In the genomic region with DNA sequence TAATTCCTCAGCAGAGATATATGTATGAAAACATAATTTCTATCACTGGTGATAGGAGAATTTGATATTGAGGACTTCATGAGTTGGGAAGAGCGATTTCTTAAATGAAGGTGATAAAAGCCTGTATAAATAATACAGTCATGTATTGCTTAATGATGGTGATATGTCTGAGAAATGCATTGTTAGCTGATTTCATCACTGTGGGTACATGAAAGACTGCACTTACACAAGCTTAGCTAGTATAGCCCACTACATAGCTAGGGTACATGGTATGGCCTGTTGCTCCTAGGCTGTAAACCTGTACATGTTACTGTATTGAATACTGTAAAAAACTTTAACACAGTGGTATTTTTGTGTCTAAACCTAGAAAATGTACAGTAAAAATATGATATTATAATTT, we compare ENCODE assay signal across 23 cellular contexts.
DNase-seq lines count a peak whose midpoint lies in the region; ATAC-seq, FAIRE-seq and TF ChIP-seq lines count a peak whose summit lies in the region.
"Had no signal": no experiment of that assay in that cellular context is flagged by ENCODE, and none has a peak within 500 bp of the region (broad histone marks: within the 10 kb centered on the region; RNA-seq: fewer than 3 reads in every experiment).

No MANE protein-coding gene starts in this region.

- DNase-seq in LHCN-M2 (ENCODE audit: low read depth) = peak; percentile 9
- DNase-seq in astrocyte (ENCODE audit: low read depth) = peak; percentile 26
- DNase-seq in foreskin fibroblast = peak; percentile 18 to 19
- DNase-seq in hypothalamus (lab: John Stamatoyannopoulos, UW) = no peak
- DNase-seq in HuH-7.5 (ENCODE audit: low spot score) = no peak
- no peak for DNase-seq in midbrain (lab: John Stamatoyannopoulos, UW)
- DNase-seq: CD8-positive, alpha-beta T cell; DMS 273 treated with DMSO at 0.1 percent for 48 hours; DMS79 treated with DMSO at 0.1 percent for 48 hours; H9; KG1; MM.1S; NCI-H1694; NCI-H2029 treated with DMSO at 0.1 percent for 48 hours; NCI-H526; RPMI8226; SHP77 had no signal

- no peak for ATAC-seq in GM19397 (IDR thresholded peaks at IDR 0.05; ENCODE audit: unreplicated experiment)
- ATAC-seq: CD8-positive, alpha-beta T cell; GM23338 had no signal

- H3K9me3 Mint-ChIP-seq in astrocyte (ENCODE audit: unreplicated experiment) = no peaks in the 10 kb centered on the region
- H3K9me3 Mint-ChIP-seq: CD8-positive, alpha-beta T cell; GM23338; H9 had no signal

- H3K9ac ChIP-seq in astrocyte (ENCODE audit: low read length) = no peak overlapping the region

- no peaks in the 10 kb centered on the region for H3K36me3 ChIP-seq in astrocyte (ENCODE audit: insufficient read depth, low read length)

- no peak overlapping the region for H3K27ac Mint-ChIP-seq in astrocyte (ENCODE audit: unreplicated experiment)
- H3K27ac Mint-ChIP-seq: B cell; CD8-positive, alpha-beta T cell; GM23338; H9 had no signal

- H3K9me3 ChIP-seq in astrocyte (ENCODE audit: insufficient read depth, low read depth, low read length) = no peaks in the 10 kb centered on the region

- H3K4me3 ChIP-seq in astrocyte (ENCODE audit: insufficient read depth, low read depth, low read length) (no peak overlapping the region), foreskin fibroblast (ENCODE audit: low read depth in 1 of 2, low read length in 2 of 2) (no peak overlapping the region)
- H3K4me3 ChIP-seq: GM23338 had no signal

- no peaks in the 10 kb centered on the region for H3K4me1 ChIP-seq in astrocyte (ENCODE audit: insufficient read depth, low read length)

- H3K4me1 Mint-ChIP-seq in astrocyte (ENCODE audit: low read depth, unreplicated experiment) = peaks cover 14% of the 10 kb centered on the region
- H3K4me1 Mint-ChIP-seq: B cell had no signal

- no peaks in the 10 kb centered on the region for H3K27me3 ChIP-seq in astrocyte (ENCODE audit: insufficient read depth, low read length)

- H3K4me2 ChIP-seq in astrocyte (ENCODE audit: low read length) = no peak overlapping the region
- H3K4me2 ChIP-seq: GM23338 had no signal

- no peak for FAIRE-seq in astrocyte (lab: Jason Lieb, UNC)
- FAIRE-seq: GM12892, HTR-8/SVneo had no signal

- H3K36me3 Mint-ChIP-seq in astrocyte (ENCODE audit: low read depth, unreplicated experiment) = no peaks in the 10 kb centered on the region
- H3K36me3 Mint-ChIP-seq: CD8-positive, alpha-beta T cell had no signal

- H3K4me3 Mint-ChIP-seq in astrocyte (ENCODE audit: unreplicated experiment) = no peak overlapping the region
- H3K4me3 Mint-ChIP-seq: B cell; CD8-positive, alpha-beta T cell; GM23338; H9 had no signal

- no peaks in the 10 kb centered on the region for H3K79me2 ChIP-seq in astrocyte (ENCODE audit: insufficient read depth, low read length)

- no peak overlapping the region for H3K27ac ChIP-seq in astrocyte (ENCODE audit: low read depth, low read length)
- H3K27ac ChIP-seq: C4-2B had no signal

- H2AFZ ChIP-seq in astrocyte (ENCODE audit: low read depth, low read length) = no peak overlapping the region
- H2AFZ ChIP-seq: GM23338 had no signal

- TF ChIP-seq CTCF in astrocyte (IDR thresholded peaks at IDR 0.05; ENCODE audit: insufficient read depth, low read depth, low read length) (no peak), foreskin fibroblast (IDR thresholded peaks at IDR 0.05; ENCODE audit: low read depth, low read length) (no peak)

- no peaks in the 10 kb centered on the region for H4K20me1 ChIP-seq in astrocyte (ENCODE audit: insufficient read depth, low read length)

- no peaks in the 10 kb centered on the region for H3K27me3 Mint-ChIP-seq in astrocyte (ENCODE audit: low read depth, unreplicated experiment)

Comparison
In these comparisons a context has a peak if more than half of its experiments do, and no peak if none do; other contexts are left out.
1. DNase-seq: peak in LHCN-M2 (single experiment), astrocyte (single experiment) and foreskin fibroblast (2 of 2); none in hypothalamus (0 of 51), HuH-7.5 (single experiment) and midbrain (single experiment).